Comparison of ENCODE assay signal across 14 cellular contexts in genomic region chr13:113400621-113401451, GRCh38. TPM values are rescaled to one million over a fixed set of nuclear protein-coding genes. Genes with fewer than 3 reads are reported as not detected.
DNase-seq lines count a peak whose midpoint lies in the region; ATAC-seq and TF ChIP-seq lines count a peak whose summit lies in the region.
"Had no signal": no experiment of that assay in that cellular context is flagged by ENCODE, and none has a peak within 500 bp of the region (broad histone marks: within the 10 kb centered on the region; RNA-seq: fewer than 3 reads in every experiment).

No MANE protein-coding gene starts in this region.

- no peaks in the 10 kb centered on the region for H3K9me3 ChIP-seq in WERI-Rb-1 (ENCODE audit: severe bottlenecking)
- H3K9me3 ChIP-seq in right cardiac atrium (ENCODE audit: control insufficient read depth, low read length) = no peaks in the 10 kb centered on the region
- H3K9me3 ChIP-seq in thoracic aorta = no peaks in the 10 kb centered on the region
- no peaks in the 10 kb centered on the region for H3K9me3 ChIP-seq in PC-9 (ENCODE audit: insufficient read depth, low read depth)
- H3K9me3 ChIP-seq: suprapubic skin had no signal

- H3K9me2 ChIP-seq in PC-9 (ENCODE audit: insufficient read depth) = no peaks in the 10 kb centered on the region

- ATAC-seq in right cardiac atrium (peak; percentile 75 to 80), thoracic aorta (ENCODE audit: insufficient number of reproducible peaks, low FRiP score, low read depth) (no peak), GM19455 (IDR thresholded peaks at IDR 0.05; ENCODE audit: unreplicated experiment) (no peak)

- peak; percentile 25 for DNase-seq in DMS53 (lab: John Stamatoyannopoulos, UW)
- DNase-seq in DMS53 treated with DMSO at 0.1 percent for 48 hours (lab: John Stamatoyannopoulos, UW; ENCODE audit: unreplicated experiment) = no peak
- DNase-seq in WERI-Rb-1 = peak; percentile 83
- DNase-seq in right cardiac atrium = peak; percentile 63 to 87 (median 84)
- DNase-seq in thoracic aorta (ENCODE audit: low spot score) = no peak
- no peak for DNase-seq in dedifferentiated amniotic fluid mesenchymal stem cell (ENCODE audit: extremely low spot score)
- no peak for DNase-seq in PC-9
- DNase-seq: 8988T; activated T-cell treated with anti-CD3 and anti-CD28 coated beads, Interleukin-2, amount 50 U/mL, for 24 hours; aorta; KBM-7 had no signal

- no peaks in the 10 kb centered on the region for H3K27me3 ChIP-seq in WERI-Rb-1 (ENCODE audit: insufficient read depth, low read depth, severe bottlenecking)
- no peaks in the 10 kb centered on the region for H3K27me3 ChIP-seq in right cardiac atrium (ENCODE audit: control insufficient read depth, insufficient read depth)
- no peaks in the 10 kb centered on the region for H3K27me3 ChIP-seq in thoracic aorta (replicated peaks; ENCODE audit: insufficient read depth)
- peaks cover 13% of the 10 kb centered on the region; the same call in 1 of the 2 replicates for H3K27me3 ChIP-seq in PC-9 (ENCODE audit: insufficient read depth, low read depth)

- no peak overlapping the region for H3K4me3 ChIP-seq in WERI-Rb-1 (ENCODE audit: low read depth, low read length)
- H3K4me3 ChIP-seq in right cardiac atrium (ENCODE audit: low read length) = no peak overlapping the region
- no peak overlapping the region for H3K4me3 ChIP-seq in thoracic aorta
- H3K4me3 ChIP-seq in PC-9 = no peak overlapping the region
- H3K4me3 ChIP-seq: suprapubic skin had no signal

- H4K20me1 ChIP-seq in PC-9 (ENCODE audit: insufficient read depth) = no peaks in the 10 kb centered on the region

- CTCF ChIA-PET in PC-9 (lab: Charles Lee) = no interaction called here

- no peak overlapping the region for H3K4me2 ChIP-seq in PC-9

- H3K36me3 ChIP-seq in WERI-Rb-1 (no peaks in the 10 kb centered on the region), thoracic aorta (peaks cover 8% of the 10 kb centered on the region), PC-9 (ENCODE audit: low read depth) (no peaks in the 10 kb centered on the region)
- H3K36me3 ChIP-seq: suprapubic skin had no signal

- no peaks in the 10 kb centered on the region for H3F3A ChIP-seq in PC-9 (ENCODE audit: insufficient read depth, low read depth)

- no peak for TF ChIP-seq CTCF in WERI-Rb-1 (IDR thresholded peaks at IDR 0.05; ENCODE audit: low read depth, low read length)
- TF ChIP-seq CTCF in thoracic aorta (IDR thresholded peaks at IDR 0.05) = no peak
- no peak for TF ChIP-seq CTCF in PC-9 (conservative IDR thresholded peaks at IDR 0.05)

- POLR2A ChIA-PET in PC-9 (lab: Charles Lee; ENCODE audit: unreplicated experiment) = no interaction called here

- intact Hi-C loops in right cardiac atrium (cut with DNase I) (loop anchor here in 1 of 4 donors (5.0 kb wide), 1 partner anchor 51 kb away; the partner anchor contains the start of gene ADPRHL1), PC-9 (cut with micrococcal nuclease; ENCODE audit: unreplicated experiment) (no loop called here)

- whole genome bisulfite sequencing in right cardiac atrium = 39% methylated on average over 25 of the region's 25 CpGs

- peaks cover 2% of the 10 kb centered on the region for H3K4me1 ChIP-seq in right cardiac atrium (ENCODE audit: control insufficient read depth, insufficient read depth, low read length)
- H3K4me1 ChIP-seq in thoracic aorta (ENCODE audit: control insufficient read depth in 1 of 2, low read depth in 2 of 2) = peaks cover 13 to 33% of the 10 kb centered on the region in 2 donors
- H3K4me1 ChIP-seq in PC-9 (replicated peaks; ENCODE audit: insufficient read depth) = peaks cover 10% of the 10 kb centered on the region; the same call in 1 of the 2 replicates

- H3K27ac ChIP-seq in WERI-Rb-1 (peak overlapping the region; percentile 66), right cardiac atrium (ENCODE audit: low read length) (peak overlapping the region; percentile 74), thoracic aorta (peak overlapping the region; percentile 69 to 76), PC-9 (no peak overlapping the region)
- H3K27ac ChIP-seq: suprapubic skin had no signal

- no TSS peak for BruUV-seq in PC-9 (replicated peaks; lab: Mats Ljungman, UMichigan)

- H3K79me2 ChIP-seq in PC-9 (ENCODE audit: low read depth) = no peaks in the 10 kb centered on the region

- H2AFZ ChIP-seq in PC-9 = no peak overlapping the region

RNA-seq across cellular contexts. Expression of gene GRTP1, which starts 36.9 kb away (rescaled TPM):
- total RNA-seq in right cardiac atrium (1 to 10 TPM; 1.4 to 2.3 (median 1.8) TPM), thoracic aorta (1 to 10 TPM; 1.9 to 5.6 TPM), PC-9 (2021) (22.2 and 22.9 TPM in 2 replicates)
- 1.5 TPM for polyA plus RNA-seq in right cardiac atrium
- total RNA-seq: endothelial cell of umbilical vein had no signal
- polyA plus RNA-seq: endothelial cell of umbilical vein had no signal

RNA-seq across cellular contexts. Expression of gene ADPRHL1, which starts 52.5 kb away (rescaled TPM):
- total RNA-seq in right cardiac atrium = 100 to 1,000 TPM; 320 to 446 (median 375) TPM
- 280 TPM for polyA plus RNA-seq in right cardiac atrium
- 10 to 100 TPM; 11.8 to 12.6 TPM for total RNA-seq in thoracic aorta
- total RNA-seq in PC-9 (2021) = 11.5 and 16.9 TPM in 2 replicates

Comparison
In these comparisons a context has a peak if more than half of its experiments do, and no peak if none do; other contexts are left out.
1. DNase-seq: peak in DMS53 (single experiment), WERI-Rb-1 (single experiment) and right cardiac atrium (3 of 3); none in DMS53 treated with DMSO at 0.1 percent for 48 hours (single experiment), thoracic aorta (single experiment), dedifferentiated amniotic fluid mesenchymal stem cell (single experiment) and PC-9 (0 of 2).
2. ATAC-seq: peak in right cardiac atrium (2 of 2); none in thoracic aorta (single experiment) and GM19455 (single experiment).
3. RNA of gene ADPRHL1, which starts 52.5 kb away (total RNA-seq): 320 to 446 TPM in right cardiac atrium; 11.8 to 12.6 TPM in thoracic aorta and 11.5 to 16.9 TPM in PC-9; every median in the first group is over 10 times any median in the second.